8 cellular contexts compared by ENCODE assay signal in the genomic region with DNA sequence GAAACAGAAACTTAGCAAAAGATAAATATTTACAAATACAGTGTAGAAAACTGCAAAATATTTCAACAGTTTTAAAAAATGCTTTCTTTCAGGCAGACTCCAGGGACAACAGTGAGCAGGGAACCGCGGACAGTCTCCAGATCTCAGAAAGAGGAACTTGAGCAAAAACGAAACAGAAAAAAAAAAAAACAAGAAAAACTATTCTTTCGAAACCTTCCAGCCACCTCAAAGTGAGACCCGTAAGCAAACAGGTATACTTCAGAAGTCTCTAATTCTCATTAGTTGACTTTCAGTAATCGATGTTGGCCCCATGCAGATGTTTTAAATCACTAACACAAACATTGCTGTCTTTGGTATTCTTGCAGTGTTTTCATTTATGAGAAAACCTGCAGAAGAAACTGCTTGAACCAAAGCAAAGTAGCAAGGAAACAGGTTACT. TPM values are rescaled to one million over a fixed set of nuclear protein-coding genes. Genes with fewer than 3 reads are reported as not detected.
DNase-seq lines count a peak whose midpoint lies in the region; ATAC-seq and TF ChIP-seq lines count a peak whose summit lies in the region.

No MANE protein-coding gene starts in this region.

- peak overlapping the region; percentile 21 for H3K4me3 ChIP-seq in lower lobe of right lung

- no peaks in the 10 kb centered on the region for H3K9me3 ChIP-seq in lower lobe of right lung

- no peak for TF ChIP-seq CTCF in lower lobe of right lung (IDR thresholded peaks at IDR 0.05)

- H3K27ac ChIP-seq in lower lobe of right lung, result peak overlapping the region; percentile 18

- peak; percentile 92 for ATAC-seq in GM18517 (IDR thresholded peaks at IDR 0.05; ENCODE audit: unreplicated experiment)
- peak; percentile 81 for ATAC-seq in HG02678 (IDR thresholded peaks at IDR 0.05; ENCODE audit: unreplicated experiment)
- peak; percentile 29 to 64 for ATAC-seq in lower lobe of right lung
- no peak for ATAC-seq in GM19328 (IDR thresholded peaks at IDR 0.05; ENCODE audit: unreplicated experiment)

- intact Hi-C loops in lower lobe of right lung (cut with DNase I), result no loop called here

- DNase-seq in NOMO-1 treated with dmso at 0.1 percent for 144 hours (lab: John Stamatoyannopoulos, UW; ENCODE audit: unreplicated experiment), result peak; percentile 79
- DNase-seq in lower lobe of right lung, result peak; percentile 60
- no peak for DNase-seq in NCI-H2196 (lab: John Stamatoyannopoulos, UW; ENCODE audit: unreplicated experiment)
- no peak for DNase-seq in cerebellar cortex (ENCODE audit: low spot score)
- no peak for DNase-seq in kidney tubule cell (ENCODE audit: low spot score)

- H3K4me1 ChIP-seq in lower lobe of right lung, result peaks cover 16% of the 10 kb centered on the region

- H3K36me3 ChIP-seq in lower lobe of right lung, result no peaks in the 10 kb centered on the region

- H3K27me3 ChIP-seq in lower lobe of right lung (ENCODE audit: low read depth), result no peaks in the 10 kb centered on the region

RNA-seq across cellular contexts. Expression of a gene that starts 15.7 kb away (rescaled TPM):
- not detected for total RNA-seq in lower lobe of right lung

RNA-seq across cellular contexts. Expression of a gene that starts 22.4 kb away (rescaled TPM):
- 14.6 TPM for total RNA-seq in lower lobe of right lung

RNA-seq across cellular contexts. Expression of a gene that starts 59.4 kb away (rescaled TPM):
- total RNA-seq in lower lobe of right lung, result 1.6 TPM

Comparison
In these comparisons a context has a peak if more than half of its experiments do, and no peak if none do; other contexts are left out.
1. DNase-seq: peak in NOMO-1 treated with dmso at 0.1 percent for 144 hours (single experiment) and lower lobe of right lung (single experiment); none in NCI-H2196 (single experiment), cerebellar cortex (single experiment) and kidney tubule cell (single experiment).